Comparison of ENCODE assay signal across 8 cellular contexts in genomic region chr7:34928052-34928451, GRCh38.
DNase-seq lines count a peak whose midpoint lies in the region; ATAC-seq lines count a peak whose summit lies in the region.

No MANE protein-coding gene starts in this region.

- no peaks in the 10 kb centered on the region for H3K9me3 ChIP-seq in right cardiac atrium (ENCODE audit: control insufficient read depth, low read length)

- H3K4me3 ChIP-seq in right cardiac atrium (ENCODE audit: low read length), result no peak overlapping the region

- H3K27me3 ChIP-seq in right cardiac atrium (ENCODE audit: control insufficient read depth, insufficient read depth), result no peaks in the 10 kb centered on the region

- no peaks in the 10 kb centered on the region for H3K4me1 ChIP-seq in right cardiac atrium (ENCODE audit: control insufficient read depth, insufficient read depth, low read length)

- DNase-seq in NCI-H524 (lab: John Stamatoyannopoulos, UW), result peak; percentile 9 to 35
- DNase-seq in NCI-H524 treated with DMSO at 0.1 percent for 48 hours (lab: John Stamatoyannopoulos, UW), result no peak
- peak; percentile 51 for DNase-seq in NCI-H460 (ENCODE audit: extremely low read depth, low read depth)
- DNase-seq in activated T-cell treated with anti-CD3 and anti-CD28 coated beads, Interleukin-2, amount 50 U/mL, for 48 hours, result peak; percentile 64 to 72
- peak; percentile 44 to 67 (median 66) for DNase-seq in right cardiac atrium
- peak; percentile 55 to 71 for DNase-seq in stimulated activated CD4-positive, alpha-beta T cell treated with anti-CD3 and anti-CD28 coated beads, Interleukin-2, amount 100 ng/mL, for 24 hours
- no peak for DNase-seq in NCI-H128 (lab: John Stamatoyannopoulos, UW; ENCODE audit: unreplicated experiment)

- 57% methylated on average over 5 of the region's 5 CpGs for WGBS in right cardiac atrium

- no peak overlapping the region for H3K27ac ChIP-seq in right cardiac atrium (ENCODE audit: low read length)

- ATAC-seq in HG02571 (IDR thresholded peaks at IDR 0.05; ENCODE audit: unreplicated experiment), result peak; percentile 83
- ATAC-seq in right cardiac atrium, result peak in 1 of 2 donors; percentile 45

- intact Hi-C loops in right cardiac atrium (cut with DNase I), result loop anchor here in 1 of 4 donors (10.0 kb wide), 1 partner anchor 103 kb away; no protein-coding TSS in a partner anchor

Comparison
In these comparisons a context has a peak if more than half of its experiments do, and no peak if none do; other contexts are left out.
1. DNase-seq: peak in NCI-H524 (2 of 2), NCI-H460 (single experiment), activated T-cell treated with anti-CD3 and anti-CD28 coated beads, Interleukin-2, amount 50 U/mL, for 48 hours (2 of 2), right cardiac atrium (3 of 3) and stimulated activated CD4-positive, alpha-beta T cell treated with anti-CD3 and anti-CD28 coated beads, Interleukin-2, amount 100 ng/mL, for 24 hours (2 of 2); none in NCI-H524 treated with DMSO at 0.1 percent for 48 hours (single experiment) and NCI-H128 (single experiment).